Comparison of ENCODE assay signal across 18 cellular contexts in genomic region chrX:81215685-81216084, GRCh38. TPM values are rescaled to one million over a fixed set of nuclear protein-coding genes. Genes with fewer than 3 reads are reported as not detected.
A peak's percentile ranks its signal among the peaks of the same experiment; 100 is the strongest.
DNase-seq lines count a peak whose midpoint lies in the region; ATAC-seq, FAIRE-seq and TF ChIP-seq lines count a peak whose summit lies in the region.
"Had no signal": no experiment of that assay in that cellular context is flagged by ENCODE, and none has a peak within 500 bp of the region (broad histone marks: within the 10 kb centered on the region; RNA-seq: fewer than 3 reads in every experiment).

No MANE protein-coding gene starts in this region.

- H3K4me2 ChIP-seq in SK-N-SH, result no peak overlapping the region
- no peak overlapping the region for H3K4me2 ChIP-seq in astrocyte (ENCODE audit: low read length)
- H3K4me2 ChIP-seq: A549 had no signal

- H3K9me3 Mint-ChIP-seq in astrocyte (ENCODE audit: unreplicated experiment) (no peaks in the 10 kb centered on the region), memory B cell (no peaks in the 10 kb centered on the region)
- H3K9me3 Mint-ChIP-seq: CD8-positive, alpha-beta T cell had no signal

- H3K4me1 Mint-ChIP-seq in astrocyte (ENCODE audit: low read depth, unreplicated experiment), result no peaks in the 10 kb centered on the region
- peaks cover 28% of the 10 kb centered on the region for H3K4me1 Mint-ChIP-seq in memory B cell

- no peaks in the 10 kb centered on the region for H3K27me3 Mint-ChIP-seq in astrocyte (ENCODE audit: low read depth, unreplicated experiment)
- H3K27me3 Mint-ChIP-seq in memory B cell, result no peaks in the 10 kb centered on the region

- H2AFZ ChIP-seq in SK-N-SH (ENCODE audit: low read depth) (no peak overlapping the region), astrocyte (ENCODE audit: low read depth, low read length) (no peak overlapping the region)

- H3K36me3 Mint-ChIP-seq in astrocyte (ENCODE audit: low read depth, unreplicated experiment) (no peaks in the 10 kb centered on the region), memory B cell (peaks cover 20% of the 10 kb centered on the region)

- TF ChIP-seq EP300 in SK-N-SH (IDR thresholded peaks at IDR 0.05; ENCODE audit: borderline replicate concordance in 1 of 2, low read depth in 1 of 2, low read length in 1 of 2), result no peak

- H3K27me3 ChIP-seq in SK-N-SH (ENCODE audit: insufficient read depth), result no peaks in the 10 kb centered on the region
- no peaks in the 10 kb centered on the region for H3K27me3 ChIP-seq in astrocyte (ENCODE audit: insufficient read depth, low read length)

- H4K20me1 ChIP-seq in SK-N-SH (ENCODE audit: insufficient read depth), result no peaks in the 10 kb centered on the region
- H4K20me1 ChIP-seq in astrocyte (ENCODE audit: insufficient read depth, low read length), result peaks cover 10% of the 10 kb centered on the region

- H3K36me3 ChIP-seq in SK-N-SH (replicated peaks in 1 of 2; ENCODE audit: control insufficient read depth in 1 of 2, insufficient read depth in 2 of 2, low read length in 1 of 2) (no peaks in the 10 kb centered on the region), astrocyte (ENCODE audit: insufficient read depth, low read length) (no peaks in the 10 kb centered on the region)

- no peak overlapping the region for H3K9ac ChIP-seq in SK-N-SH
- no peak overlapping the region for H3K9ac ChIP-seq in astrocyte (ENCODE audit: low read length)
- H3K9ac ChIP-seq: BLaER1 treated with 17β-estradiol and CSF1 and Interleukin-3, amounts not matched to agents 10 nM and 100 nM had no signal

- H3K9me3 ChIP-seq in SK-N-SH, result no peaks in the 10 kb centered on the region
- no peaks in the 10 kb centered on the region for H3K9me3 ChIP-seq in astrocyte (ENCODE audit: insufficient read depth, low read depth, low read length)
- H3K9me3 ChIP-seq: A549 had no signal

- TF ChIP-seq CTCF in SK-N-SH (IDR thresholded peaks at IDR 0.05) (no peak), astrocyte (IDR thresholded peaks at IDR 0.05; ENCODE audit: insufficient read depth, low read depth, low read length) (no peak)

- H3K4me3 ChIP-seq in SK-N-SH (ENCODE audit: low read depth in 2 of 2, low read length in 1 of 2), result no peak overlapping the region
- no peak overlapping the region for H3K4me3 ChIP-seq in astrocyte (ENCODE audit: insufficient read depth, low read depth, low read length)
- H3K4me3 ChIP-seq: A549; BLaER1 treated with 17β-estradiol and CSF1 and Interleukin-3, amounts not matched to agents 10 nM and 100 nM; K562 had no signal

- CTCF ChIA-PET in SK-N-SH (lab: Yijun Ruan, JAX), result no interaction called here

- no peak for ATAC-seq in memory B cell (ENCODE audit: low read depth)
- no peak for ATAC-seq in GM19463 (IDR thresholded peaks at IDR 0.05; ENCODE audit: unreplicated experiment)
- ATAC-seq: A549; CD8-positive, alpha-beta T cell; K562 had no signal

- peak; percentile 80 for FAIRE-seq in astrocyte (lab: Jason Lieb, UNC)
- FAIRE-seq: GM12892, GM18507, HTR-8/SVneo, K562 had no signal

- 14% methylated on average over 1 of the region's 1 CpG for WGBS in SK-N-SH (ENCODE audit: low lambda C conversion rate)

- DNase-seq in SK-N-SH (no peak), astrocyte (ENCODE audit: low read depth) (no peak), memory B cell (ENCODE audit: low spot score in 2 of 2) (no peak), NCI-H1694 treated with DMSO at 0.1 percent for 48 hours (lab: John Stamatoyannopoulos, UW) (no peak), 8988T (no peak)
- DNase-seq: Calu3; CD8-positive, alpha-beta T cell; GDM1; GOT3; H9; IMR-90 had no signal

- H3K4me1 ChIP-seq in SK-N-SH (ENCODE audit: control insufficient read depth in 1 of 2, insufficient read depth in 2 of 2, low read depth in 1 of 2, low read length in 1 of 2), result no peaks in the 10 kb centered on the region
- H3K4me1 ChIP-seq in astrocyte (ENCODE audit: insufficient read depth, low read length), result no peaks in the 10 kb centered on the region
- H3K4me1 ChIP-seq: A549 had no signal

- POLR2A ChIA-PET in SK-N-SH (lab: Yijun Ruan, JAX), result no interaction called here

- H3F3A ChIP-seq in SK-N-SH (replicated peaks; ENCODE audit: insufficient read depth), result no peaks in the 10 kb centered on the region

- 0 out of 2 replicates have a peak, but pooled peaks cover 4% of the 10 kb centered on the region for H3K9me2 ChIP-seq in SK-N-SH

- H3K4me3 Mint-ChIP-seq in astrocyte (ENCODE audit: unreplicated experiment), result no peak overlapping the region
- no peak overlapping the region for H3K4me3 Mint-ChIP-seq in memory B cell
- H3K4me3 Mint-ChIP-seq: CD8-positive, alpha-beta T cell; H9 had no signal

- no peak overlapping the region for H3K27ac Mint-ChIP-seq in astrocyte (ENCODE audit: unreplicated experiment)
- peak overlapping the region; percentile 67 for H3K27ac Mint-ChIP-seq in memory B cell
- H3K27ac Mint-ChIP-seq: CD8-positive, alpha-beta T cell; H9 had no signal

- H3K79me2 ChIP-seq in SK-N-SH (ENCODE audit: insufficient read depth) (0 out of 2 replicates have a peak, but pooled peaks cover 5% of the 10 kb centered on the region), astrocyte (ENCODE audit: insufficient read depth, low read length) (peaks cover 19% of the 10 kb centered on the region)

- H3K27ac ChIP-seq in SK-N-SH (ENCODE audit: low read depth in 2 of 2, low read length in 1 of 2), result no peak overlapping the region
- H3K27ac ChIP-seq in astrocyte (ENCODE audit: low read depth, low read length), result no peak overlapping the region
- H3K27ac ChIP-seq: A549; BLaER1 treated with 17β-estradiol and CSF1 and Interleukin-3, amounts not matched to agents 10 nM and 100 nM had no signal

- TF ChIP-seq RAD21 in SK-N-SH (IDR thresholded peaks at IDR 0.05; ENCODE audit: low read length), result no peak

TF ChIP-seq in SK-N-SH, 30 proteins besides CTCF, POLR2A, EP300 and RAD21:
- TF ChIP-seq USF1 (IDR thresholded peaks at IDR 0.05; ENCODE audit: borderline replicate concordance, low read depth) (no peak), NFIC (IDR thresholded peaks at IDR 0.05; ENCODE audit: borderline replicate concordance) (no peak), TCF12 (IDR thresholded peaks at IDR 0.05) (peak; percentile 56), PBX3 (IDR thresholded peaks at IDR 0.05) (peak; percentile 28; the same call in 1 of the 2 replicates)

RNA-seq across cellular contexts. Expression of gene SH3BGRL, which starts 13.8 kb away (rescaled TPM):
- polyA plus RNA-seq in SK-N-SH (2012; rRNA removed), result 43.6 and 56.6 TPM in 2 replicates
- polyA plus RNA-seq in SK-N-SH (2012; cell fraction: cytosol; rRNA removed), result 76.5 and 107 TPM in 2 replicates
- polyA plus RNA-seq in SK-N-SH (2012; cell fraction: nucleus; rRNA removed), result 14.7 and 19.0 TPM in 2 replicates
- 132 and 145 TPM in 2 replicates for total RNA-seq in astrocyte

RNA-seq across cellular contexts. Expression of gene HMGN5, which starts 14.0 kb away (rescaled TPM):
- polyA plus RNA-seq in SK-N-SH (2012; rRNA removed), result 1.5 and 1.9 TPM in 2 replicates
- 2.2 and 2.9 TPM in 2 replicates for polyA plus RNA-seq in SK-N-SH (2012; cell fraction: cytosol; rRNA removed)
- polyA plus RNA-seq in SK-N-SH (2012; cell fraction: nucleus; rRNA removed), result 0.40 and 0.62 TPM in 2 replicates
- 3.9 and 5.0 TPM in 2 replicates for total RNA-seq in astrocyte
